ENCODE assay signal across 22 cellular contexts in genomic region chr3:174767853-174768382, GRCh38.
A peak's percentile ranks its signal among the peaks of the same experiment; 100 is the strongest.
DNase-seq lines count a peak whose midpoint lies in the region; ATAC-seq and TF ChIP-seq lines count a peak whose summit lies in the region.
"Had no signal": no experiment of that assay in that cellular context is flagged by ENCODE, and none has a peak within 500 bp of the region (broad histone marks: within the 10 kb centered on the region; RNA-seq: fewer than 3 reads in every experiment).

No MANE protein-coding gene starts in this region.

- ATAC-seq in SK-N-SH treated with all-trans-retinoic acid at 6 μM for 48 hours (peak; percentile 76), GM19351 (IDR thresholded peaks at IDR 0.05; ENCODE audit: unreplicated experiment) (no peak), HG02884 (IDR thresholded peaks at IDR 0.05; ENCODE audit: unreplicated experiment) (no peak)
- no peak for ATAC-seq in activated naive CD8-positive, alpha-beta T cell treated with anti-CD3 and anti-CD28 coated beads, Interleukin-2, amount 50 U/mL, for 24 hours
- ATAC-seq: Right ventricle myocardium inferior; stimulated activated naive CD8-positive, alpha-beta T cell treated with anti-CD3 and anti-CD28 coated beads, Interleukin-15, Interleukin-2, amounts not matched to agents 100 U/mL and 50 U/mL, for 24 hours; upper lobe of right lung had no signal

- H3K4me1 Mint-ChIP-seq in mesothelial cell of epicardium, result peaks cover 7% of the 10 kb centered on the region
- H3K4me1 Mint-ChIP-seq in activated naive CD8-positive, alpha-beta T cell treated with anti-CD3 and anti-CD28 coated beads, Interleukin-2, amount 50 U/mL, for 24 hours, result no peaks in the 10 kb centered on the region
- H3K4me1 Mint-ChIP-seq: activated CD4-positive, alpha-beta T cell treated with anti-CD3 and anti-CD28 coated beads, Interleukin-2, amount 10 ng/mL, durations not matched to agents 24 days and 14 days; neural progenitor cell had no signal

- H3K27ac Mint-ChIP-seq in mesothelial cell of epicardium, result peak overlapping the region; percentile 37
- no peak overlapping the region for H3K27ac Mint-ChIP-seq in activated naive CD8-positive, alpha-beta T cell treated with anti-CD3 and anti-CD28 coated beads, Interleukin-2, amount 50 U/mL, for 24 hours
- H3K27ac Mint-ChIP-seq: activated CD4-positive, alpha-beta T cell treated with anti-CD3 and anti-CD28 coated beads, Interleukin-2, amount 10 ng/mL, durations not matched to agents 24 days and 14 days; neural progenitor cell had no signal

- no peaks in the 10 kb centered on the region for H3K9me3 Mint-ChIP-seq in mesothelial cell of epicardium
- H3K9me3 Mint-ChIP-seq in activated naive CD8-positive, alpha-beta T cell treated with anti-CD3 and anti-CD28 coated beads, Interleukin-2, amount 50 U/mL, for 24 hours, result no peaks in the 10 kb centered on the region
- H3K9me3 Mint-ChIP-seq: activated CD4-positive, alpha-beta T cell treated with anti-CD3 and anti-CD28 coated beads, Interleukin-2, amount 10 ng/mL, durations not matched to agents 24 days and 14 days; neural progenitor cell had no signal

- H3K4me3 Mint-ChIP-seq in mesothelial cell of epicardium, result no peak overlapping the region
- no peak overlapping the region for H3K4me3 Mint-ChIP-seq in activated naive CD8-positive, alpha-beta T cell treated with anti-CD3 and anti-CD28 coated beads, Interleukin-2, amount 50 U/mL, for 24 hours
- H3K4me3 Mint-ChIP-seq: activated CD4-positive, alpha-beta T cell treated with anti-CD3 and anti-CD28 coated beads, Interleukin-2, amount 10 ng/mL, durations not matched to agents 24 days and 14 days; neural progenitor cell had no signal

- H3K9me3 ChIP-seq in tibial artery, result no peaks in the 10 kb centered on the region
- H3K9me3 ChIP-seq: left ventricle myocardium inferior, right atrium auricular region, upper lobe of right lung had no signal

- H3K4me1 ChIP-seq in tibial artery, result peaks cover 0 to 7% (median 2%) of the 10 kb centered on the region in 4 donors
- H3K4me1 ChIP-seq: left ventricle myocardium inferior, neural progenitor cell, right atrium auricular region, upper lobe of right lung had no signal

- no peaks in the 10 kb centered on the region for H3K36me3 ChIP-seq in tibial artery
- H3K36me3 ChIP-seq: left ventricle myocardium inferior, neural progenitor cell, right atrium auricular region, upper lobe of right lung had no signal

- H3K27me3 Mint-ChIP-seq in mesothelial cell of epicardium (ENCODE audit: low read depth), result no peaks in the 10 kb centered on the region
- no peaks in the 10 kb centered on the region for H3K27me3 Mint-ChIP-seq in activated naive CD8-positive, alpha-beta T cell treated with anti-CD3 and anti-CD28 coated beads, Interleukin-2, amount 50 U/mL, for 24 hours
- H3K27me3 Mint-ChIP-seq: activated CD4-positive, alpha-beta T cell treated with anti-CD3 and anti-CD28 coated beads, Interleukin-2, amount 10 ng/mL, durations not matched to agents 24 days and 14 days had no signal

- no peak for TF ChIP-seq CTCF in epithelial cell of esophagus (IDR thresholded peaks at IDR 0.05; ENCODE audit: insufficient read depth, low read depth, low read length, missing control alignments)
- TF ChIP-seq CTCF in mesothelial cell of epicardium (IDR thresholded peaks at IDR 0.05; ENCODE audit: unreplicated experiment), result no peak
- no peak for TF ChIP-seq CTCF in tibial artery (IDR thresholded peaks at IDR 0.05)

- intact Hi-C loops in tibial artery (cut with DNase I; ENCODE audit: low total_unique reads), result no loop called here

- peak; percentile 51 for DNase-seq in epithelial cell of esophagus (ENCODE audit: low read depth)
- no peak for DNase-seq in mesothelial cell of epicardium (ENCODE audit: low spot score in 2 of 2, unreplicated experiment in 2 of 2)
- no peak for DNase-seq in tibial artery
- DNase-seq in activated naive CD8-positive, alpha-beta T cell treated with anti-CD3 and anti-CD28 coated beads, Interleukin-2, amount 50 U/mL, for 24 hours, result no peak
- no peak for DNase-seq in DMS153 (lab: John Stamatoyannopoulos, UW)
- DNase-seq: activated CD4-positive, alpha-beta T cell treated with anti-CD3 and anti-CD28 coated beads, Interleukin-2, amount 10 ng/mL, durations not matched to agents 24 days and 14 days; activated CD8-positive, alpha-beta memory T cell treated with anti-CD3 and anti-CD28 coated beads, Interleukin-2, amount 50 U/mL, for 4 hours; activated effector memory CD4-positive, alpha-beta T cell treated with anti-CD3 and anti-CD28 coated beads, Interleukin-2, amount 50 U/mL, for 16 hours; amniotic stem cell; glutamatergic neuron; left ventricle myocardium inferior; NCI-H1417; NCI-H2107; NCI-H526; stimulated activated naive CD8-positive, alpha-beta T cell treated with anti-CD3 and anti-CD28 coated beads, Interleukin-15, Interleukin-2, amounts not matched to agents 100 U/mL and 50 U/mL, for 24 hours; upper lobe of right lung had no signal

- H3K27me3 ChIP-seq in tibial artery, result no peaks in the 10 kb centered on the region
- H3K27me3 ChIP-seq: neural progenitor cell, right atrium auricular region, upper lobe of right lung had no signal

- H3K4me3 ChIP-seq in epithelial cell of esophagus (ENCODE audit: low read length) (no peak overlapping the region), tibial artery (peak overlapping the region in 1 of 2 donors; percentile 12)
- H3K4me3 ChIP-seq: left ventricle myocardium inferior, neural progenitor cell, right atrium auricular region, upper lobe of right lung had no signal

- no peaks in the 10 kb centered on the region for H3K36me3 Mint-ChIP-seq in mesothelial cell of epicardium
- H3K36me3 Mint-ChIP-seq in activated naive CD8-positive, alpha-beta T cell treated with anti-CD3 and anti-CD28 coated beads, Interleukin-2, amount 50 U/mL, for 24 hours (ENCODE audit: low read depth), result no peaks in the 10 kb centered on the region
- H3K36me3 Mint-ChIP-seq: neural progenitor cell had no signal

- peak overlapping the region; percentile 41 to 45 for H3K27ac ChIP-seq in tibial artery
- H3K27ac ChIP-seq: left ventricle myocardium inferior, neural progenitor cell, right atrium auricular region, upper lobe of right lung had no signal

TF ChIP-seq in SK-N-SH treated with all-trans-retinoic acid at 6 μM for 48 hours, 23 proteins besides CTCF, POLR2A, EP300 and RAD21:
- TF ChIP-seq ARNTL (CRISPR knock-in tag; IDR thresholded peaks at IDR 0.05; ENCODE audit: borderline replicate concordance, low read depth) (no peak), POU6F1 (CRISPR knock-in tag; IDR thresholded peaks at IDR 0.05; ENCODE audit: borderline replicate concordance, low read depth) (no peak), PPARA (CRISPR knock-in tag; IDR thresholded peaks at IDR 0.05; ENCODE audit: borderline replicate concordance) (no peak), ZC3H10 (CRISPR knock-in tag; IDR thresholded peaks at IDR 0.05) (peak; percentile 40; the same call in 1 of the 2 replicates), ZFP30 (CRISPR knock-in tag; IDR thresholded peaks at IDR 0.05) (no peak), RARB (CRISPR knock-in tag; IDR thresholded peaks at IDR 0.05) (no peak), ISL1 (CRISPR knock-in tag; IDR thresholded peaks at IDR 0.05) (peak; percentile 45), ZNF565 (CRISPR knock-in tag; conservative IDR thresholded peaks at IDR 0.05; ENCODE audit: low read depth) (no peak), BACH2 (CRISPR knock-in tag; IDR thresholded peaks at IDR 0.05; ENCODE audit: borderline replicate concordance) (no peak)
